4 cellular contexts compared by ENCODE assay signal in genomic region chr22:31945971-31946680, GRCh38.
A peak's percentile ranks its signal among the peaks of the same experiment; 100 is the strongest.
TF ChIP-seq lines count a peak whose summit lies in the region.

No MANE protein-coding gene starts in this region.

TF ChIP-seq in SK-N-SH, 30 proteins besides CTCF, POLR2A, EP300 and RAD21:
- TF ChIP-seq CHD2 (IDR thresholded peaks at IDR 0.05; ENCODE audit: low read length, partially characterized antibody) = no peak
- no peak for TF ChIP-seq TCF12 (IDR thresholded peaks at IDR 0.05)
- no peak for TF ChIP-seq NFIC (IDR thresholded peaks at IDR 0.05; ENCODE audit: borderline replicate concordance)
- no peak for TF ChIP-seq POLR2AphosphoS5 (IDR thresholded peaks at IDR 0.05; ENCODE audit: low read depth, low read length)
- TF ChIP-seq USF2 (IDR thresholded peaks at IDR 0.05; ENCODE audit: borderline replicate concordance, low read depth, low read length) = no peak
- TF ChIP-seq IRF3 (IDR thresholded peaks at IDR 0.05; ENCODE audit: low read depth, low read length) = no peak
- no peak for TF ChIP-seq GATA2 (CRISPR knock-in tag; IDR thresholded peaks at IDR 0.05)
- TF ChIP-seq, protein P1, sequence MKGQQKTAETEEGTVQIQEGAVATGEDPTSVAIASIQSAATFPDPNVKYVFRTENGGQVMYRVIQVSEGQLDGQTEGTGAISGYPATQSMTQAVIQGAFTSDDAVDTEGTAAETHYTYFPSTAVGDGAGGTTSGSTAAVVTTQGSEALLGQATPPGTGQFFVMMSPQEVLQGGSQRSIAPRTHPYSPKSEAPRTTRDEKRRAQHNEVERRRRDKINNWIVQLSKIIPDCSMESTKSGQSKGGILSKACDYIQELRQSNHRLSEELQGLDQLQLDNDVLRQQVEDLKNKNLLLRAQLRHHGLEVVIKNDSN (IDR thresholded peaks at IDR 0.05; ENCODE audit: borderline replicate concordance, low read depth) = no peak
- no peak for TF ChIP-seq MEF2A (IDR thresholded peaks at IDR 0.05; ENCODE audit: borderline replicate concordance, low read depth)

TF ChIP-seq in SK-N-SH treated with all-trans-retinoic acid at 6 μM for 48 hours, 23 proteins besides CTCF, POLR2A, EP300 and RAD21 (continued from another document and continues in another):
- TF ChIP-seq CSDC2 (CRISPR knock-in tag; IDR thresholded peaks at IDR 0.05) = no peak
- no peak for TF ChIP-seq BACH2 (CRISPR knock-in tag; IDR thresholded peaks at IDR 0.05; ENCODE audit: borderline replicate concordance)
- no peak for TF ChIP-seq ISL1 (CRISPR knock-in tag; IDR thresholded peaks at IDR 0.05)
- no peak for TF ChIP-seq OSR1 (CRISPR knock-in tag; IDR thresholded peaks at IDR 0.05)
- no peak for TF ChIP-seq ARNTL (CRISPR knock-in tag; IDR thresholded peaks at IDR 0.05; ENCODE audit: borderline replicate concordance, low read depth)
- TF ChIP-seq PATZ1 (CRISPR knock-in tag; IDR thresholded peaks at IDR 0.05; ENCODE audit: borderline replicate concordance) = no peak
- no peak for TF ChIP-seq TCF4 (CRISPR knock-in tag; IDR thresholded peaks at IDR 0.05; ENCODE audit: borderline replicate concordance)
- no peak for TF ChIP-seq SNAI2 (CRISPR knock-in tag; IDR thresholded peaks at IDR 0.05)
- no peak for TF ChIP-seq ESRRG (CRISPR knock-in tag; IDR thresholded peaks at IDR 0.05)
- TF ChIP-seq ZFP30 (CRISPR knock-in tag; IDR thresholded peaks at IDR 0.05) = no peak
- no peak for TF ChIP-seq ZNF565 (CRISPR knock-in tag; conservative IDR thresholded peaks at IDR 0.05; ENCODE audit: low read depth)
- TF ChIP-seq, protein P2, sequence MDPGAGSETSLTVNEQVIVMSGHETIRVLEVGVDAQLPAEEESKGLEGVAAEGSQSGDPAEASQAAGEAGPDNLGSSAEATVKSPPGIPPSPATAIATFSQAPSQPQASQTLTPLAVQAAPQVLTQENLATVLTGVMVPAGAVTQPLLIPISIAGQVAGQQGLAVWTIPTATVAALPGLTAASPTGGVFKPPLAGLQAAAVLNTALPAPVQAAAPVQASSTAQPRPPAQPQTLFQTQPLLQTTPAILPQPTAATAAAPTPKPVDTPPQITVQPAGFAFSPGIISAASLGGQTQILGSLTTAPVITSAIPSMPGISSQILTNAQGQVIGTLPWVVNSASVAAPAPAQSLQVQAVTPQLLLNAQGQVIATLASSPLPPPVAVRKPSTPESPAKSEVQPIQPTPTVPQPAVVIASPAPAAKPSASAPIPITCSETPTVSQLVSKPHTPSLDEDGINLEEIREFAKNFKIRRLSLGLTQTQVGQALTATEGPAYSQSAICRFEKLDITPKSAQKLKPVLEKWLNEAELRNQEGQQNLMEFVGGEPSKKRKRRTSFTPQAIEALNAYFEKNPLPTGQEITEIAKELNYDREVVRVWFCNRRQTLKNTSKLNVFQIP (CRISPR knock-in tag; IDR thresholded peaks at IDR 0.05; ENCODE audit: borderline replicate concordance, low read depth) = no peak
- no peak for TF ChIP-seq ZC3H10 (CRISPR knock-in tag; IDR thresholded peaks at IDR 0.05)
- no peak for TF ChIP-seq ZFP3 (CRISPR knock-in tag; IDR thresholded peaks at IDR 0.05)
- TF ChIP-seq, protein P3, sequence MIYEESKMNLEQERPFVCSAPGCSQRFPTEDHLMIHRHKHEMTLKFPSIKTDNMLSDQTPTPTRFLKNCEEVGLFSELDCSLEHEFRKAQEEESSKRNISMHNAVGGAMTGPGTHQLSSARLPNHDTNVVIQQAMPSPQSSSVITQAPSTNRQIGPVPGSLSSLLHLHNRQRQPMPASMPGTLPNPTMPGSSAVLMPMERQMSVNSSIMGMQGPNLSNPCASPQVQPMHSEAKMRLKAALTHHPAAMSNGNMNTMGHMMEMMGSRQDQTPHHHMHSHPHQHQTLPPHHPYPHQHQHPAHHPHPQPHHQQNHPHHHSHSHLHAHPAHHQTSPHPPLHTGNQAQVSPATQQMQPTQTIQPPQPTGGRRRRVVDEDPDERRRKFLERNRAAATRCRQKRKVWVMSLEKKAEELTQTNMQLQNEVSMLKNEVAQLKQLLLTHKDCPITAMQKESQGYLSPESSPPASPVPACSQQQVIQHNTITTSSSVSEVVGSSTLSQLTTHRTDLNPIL (CRISPR knock-in tag; IDR thresholded peaks at IDR 0.05; ENCODE audit: low read depth) = no peak

TF ChIP-seq in K562, 482 proteins besides CTCF, POLR2A, EP300 and RAD21 (continues in another document):
- TF ChIP-seq KAT7 (CRISPR knock-in tag; IDR thresholded peaks at IDR 0.05; ENCODE audit: borderline replicate concordance) = 0 out of 2 replicates have a peak, but pooled peaks have one; percentile 29
- TF ChIP-seq XRCC5 (IDR thresholded peaks at IDR 0.05; ENCODE audit: low read depth, low read length) = no peak
- TF ChIP-seq ZNF77 (CRISPR knock-in tag; IDR thresholded peaks at IDR 0.05) = no peak
- no peak for TF ChIP-seq STAT5A (IDR thresholded peaks at IDR 0.05; ENCODE audit: borderline replicate concordance, low read length)
- TF ChIP-seq, protein P4, sequence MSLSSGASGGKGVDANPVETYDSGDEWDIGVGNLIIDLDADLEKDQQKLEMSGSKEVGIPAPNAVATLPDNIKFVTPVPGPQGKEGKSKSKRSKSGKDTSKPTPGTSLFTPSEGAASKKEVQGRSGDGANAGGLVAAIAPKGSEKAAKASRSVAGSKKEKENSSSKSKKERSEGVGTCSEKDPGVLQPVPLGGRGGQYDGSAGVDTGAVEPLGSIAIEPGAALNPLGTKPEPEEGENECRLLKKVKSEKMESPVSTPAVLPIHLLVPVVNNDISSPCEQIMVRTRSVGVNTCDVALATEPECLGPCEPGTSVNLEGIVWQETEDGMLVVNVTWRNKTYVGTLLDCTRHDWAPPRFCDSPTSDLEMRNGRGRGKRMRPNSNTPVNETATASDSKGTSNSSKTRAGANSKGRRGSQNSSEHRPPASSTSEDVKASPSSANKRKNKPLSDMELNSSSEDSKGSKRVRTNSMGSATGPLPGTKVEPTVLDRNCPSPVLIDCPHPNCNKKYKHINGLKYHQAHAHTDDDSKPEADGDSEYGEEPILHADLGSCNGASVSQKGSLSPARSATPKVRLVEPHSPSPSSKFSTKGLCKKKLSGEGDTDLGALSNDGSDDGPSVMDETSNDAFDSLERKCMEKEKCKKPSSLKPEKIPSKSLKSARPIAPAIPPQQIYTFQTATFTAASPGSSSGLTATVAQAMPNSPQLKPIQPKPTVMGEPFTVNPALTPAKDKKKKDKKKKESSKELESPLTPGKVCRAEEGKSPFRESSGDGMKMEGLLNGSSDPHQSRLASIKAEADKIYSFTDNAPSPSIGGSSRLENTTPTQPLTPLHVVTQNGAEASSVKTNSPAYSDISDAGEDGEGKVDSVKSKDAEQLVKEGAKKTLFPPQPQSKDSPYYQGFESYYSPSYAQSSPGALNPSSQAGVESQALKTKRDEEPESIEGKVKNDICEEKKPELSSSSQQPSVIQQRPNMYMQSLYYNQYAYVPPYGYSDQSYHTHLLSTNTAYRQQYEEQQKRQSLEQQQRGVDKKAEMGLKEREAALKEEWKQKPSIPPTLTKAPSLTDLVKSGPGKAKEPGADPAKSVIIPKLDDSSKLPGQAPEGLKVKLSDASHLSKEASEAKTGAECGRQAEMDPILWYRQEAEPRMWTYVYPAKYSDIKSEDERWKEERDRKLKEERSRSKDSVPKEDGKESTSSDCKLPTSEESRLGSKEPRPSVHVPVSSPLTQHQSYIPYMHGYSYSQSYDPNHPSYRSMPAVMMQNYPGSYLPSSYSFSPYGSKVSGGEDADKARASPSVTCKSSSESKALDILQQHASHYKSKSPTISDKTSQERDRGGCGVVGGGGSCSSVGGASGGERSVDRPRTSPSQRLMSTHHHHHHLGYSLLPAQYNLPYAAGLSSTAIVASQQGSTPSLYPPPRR (CRISPR knock-in tag; IDR thresholded peaks at IDR 0.05; ENCODE audit: borderline replicate concordance) = no peak
- TF ChIP-seq ZBED1 (IDR thresholded peaks at IDR 0.05) = no peak
- no peak for TF ChIP-seq STAT5B (CRISPR knock-in tag; IDR thresholded peaks at IDR 0.05)
- TF ChIP-seq GABPB1 (CRISPR knock-in tag; IDR thresholded peaks at IDR 0.05) = no peak
- TF ChIP-seq, protein P5, sequence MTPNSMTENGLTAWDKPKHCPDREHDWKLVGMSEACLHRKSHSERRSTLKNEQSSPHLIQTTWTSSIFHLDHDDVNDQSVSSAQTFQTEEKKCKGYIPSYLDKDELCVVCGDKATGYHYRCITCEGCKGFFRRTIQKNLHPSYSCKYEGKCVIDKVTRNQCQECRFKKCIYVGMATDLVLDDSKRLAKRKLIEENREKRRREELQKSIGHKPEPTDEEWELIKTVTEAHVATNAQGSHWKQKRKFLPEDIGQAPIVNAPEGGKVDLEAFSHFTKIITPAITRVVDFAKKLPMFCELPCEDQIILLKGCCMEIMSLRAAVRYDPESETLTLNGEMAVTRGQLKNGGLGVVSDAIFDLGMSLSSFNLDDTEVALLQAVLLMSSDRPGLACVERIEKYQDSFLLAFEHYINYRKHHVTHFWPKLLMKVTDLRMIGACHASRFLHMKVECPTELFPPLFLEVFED (CRISPR knock-in tag; conservative IDR thresholded peaks at IDR 0.05) = no peak
- no peak for TF ChIP-seq FOSL1 (tag; conservative IDR thresholded peaks at IDR 0.05)
- TF ChIP-seq MITF (IDR thresholded peaks at IDR 0.05) = no peak
- TF ChIP-seq PRPF4 (IDR thresholded peaks at IDR 0.05; ENCODE audit: insufficient read depth, low read depth, low read length, poor library complexity, severe bottlenecking) = no peak
- no peak for TF ChIP-seq CREB1 (IDR thresholded peaks at IDR 0.05)
- no peak for TF ChIP-seq CREB1 (CRISPR knock-in tag; IDR thresholded peaks at IDR 0.05)

TF ChIP-seq in liver, 16 proteins besides CTCF, POLR2A, EP300 and RAD21 (continued from another document):
- TF ChIP-seq TAF1 (conservative IDR thresholded peaks at IDR 0.05) = no peak
- TF ChIP-seq EGR1 (IDR thresholded peaks at IDR 0.05; ENCODE audit: low read depth in 2 of 2) = no peak
- no peak for TF ChIP-seq ZBTB33 (IDR thresholded peaks at IDR 0.05)
- no peak for TF ChIP-seq YY1 (IDR thresholded peaks at IDR 0.05)
- no peak for TF ChIP-seq GABPA (IDR thresholded peaks at IDR 0.05 in 1 of 2, conservative IDR thresholded peaks at IDR 0.05 in 1 of 2)
